In the genomic region with DNA sequence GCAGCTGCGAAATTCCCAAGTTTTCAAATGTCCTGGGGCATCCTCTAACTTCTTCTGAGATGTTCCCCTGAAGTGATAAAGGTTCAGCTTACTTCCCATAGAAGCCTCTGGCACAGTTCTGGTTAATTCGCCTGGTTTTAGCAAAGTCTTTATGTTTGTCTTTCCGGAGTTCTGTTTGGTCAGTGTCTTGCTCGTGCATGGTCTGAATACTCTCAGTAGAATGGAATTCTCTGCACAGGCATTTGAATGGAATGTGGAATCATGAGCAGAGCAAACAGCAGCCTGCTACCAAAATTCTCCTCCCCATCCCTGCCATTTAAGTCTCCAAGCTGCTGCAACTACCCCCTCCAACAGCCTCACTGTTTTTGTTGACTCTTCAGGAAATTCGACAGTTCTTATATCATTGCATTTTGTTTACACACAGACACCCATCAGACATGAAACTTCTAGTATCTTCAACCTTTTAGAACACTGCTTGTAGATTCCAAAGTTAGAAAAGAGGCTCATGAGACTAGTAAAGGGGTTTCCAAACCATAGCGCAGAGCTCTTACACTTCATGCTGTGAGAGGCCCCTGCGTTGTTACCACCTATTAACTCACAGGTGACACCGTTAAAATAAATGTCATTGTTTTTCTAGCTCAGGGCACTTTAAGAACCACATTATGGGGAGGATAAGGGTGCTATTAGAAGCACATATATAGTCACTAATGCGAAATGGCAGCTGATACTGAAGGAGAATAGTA, we compare ENCODE assay signal across 10 cellular contexts.
DNase-seq lines count a peak whose midpoint lies in the region; ATAC-seq and TF ChIP-seq lines count a peak whose summit lies in the region.
"Had no signal": no experiment of that assay in that cellular context is flagged by ENCODE, and none has a peak within 500 bp of the region (broad histone marks: within the 10 kb centered on the region; RNA-seq: fewer than 3 reads in every experiment).

No MANE protein-coding gene starts in this region.

- POLR2A ChIA-PET in activated CD8-positive, alpha-beta T cell treated with anti-CD3 and anti-CD28 coated beads, Interleukin-2, amount 10 ng/mL, durations not matched to agents 7 days and 5 days (lab: Charles Lee), result no interaction called here
- POLR2A ChIA-PET in A673 (lab: Charles Lee; ENCODE audit: low non-redundant PET), result no interaction called here

- H3K27me3 Mint-ChIP-seq in osteocyte (ENCODE audit: unreplicated experiment) (no peaks in the 10 kb centered on the region), CD14-positive monocyte (ENCODE audit: low read depth in 3 of 3) (peaks cover 0 to 2% (median 0%) of the 10 kb centered on the region in 3 donors)
- H3K27me3 Mint-ChIP-seq in activated CD8-positive, alpha-beta T cell treated with anti-CD3 and anti-CD28 coated beads, Interleukin-2, amount 10 ng/mL, durations not matched to agents 7 days and 5 days (ENCODE audit: low read depth), result no peaks in the 10 kb centered on the region

- no peak overlapping the region for H3K27ac ChIP-seq in effector memory CD4-positive, alpha-beta T cell (ENCODE audit: insufficient read depth, low read length, poor library complexity, severe bottlenecking)
- H3K27ac ChIP-seq in A673 (ENCODE audit: low read depth, low read length, poor library complexity, severe bottlenecking), result no peak overlapping the region

- no peak for ATAC-seq in activated CD8-positive, alpha-beta T cell treated with anti-CD3 and anti-CD28 coated beads, Interleukin-2, amount 10 ng/mL, durations not matched to agents 7 days and 5 days
- ATAC-seq: stimulated activated effector memory CD8-positive, alpha-beta T cell treated with anti-CD3 and anti-CD28 coated beads, Interleukin-12 subunit alpha, Interleukin-12 subunit beta, amount 100 ng/mL, for 72 hours had no signal

- H3K36me3 ChIP-seq in effector memory CD4-positive, alpha-beta T cell (ENCODE audit: control insufficient read depth, insufficient read depth, low read length), result no peaks in the 10 kb centered on the region
- no peaks in the 10 kb centered on the region for H3K36me3 ChIP-seq in A673 (ENCODE audit: insufficient read depth, low read length, poor library complexity, severe bottlenecking)

- H3K4me3 Mint-ChIP-seq in osteocyte (ENCODE audit: unreplicated experiment) (no peak overlapping the region), CD14-positive monocyte (no peak overlapping the region)
- no peak overlapping the region for H3K4me3 Mint-ChIP-seq in activated CD8-positive, alpha-beta T cell treated with anti-CD3 and anti-CD28 coated beads, Interleukin-2, amount 10 ng/mL, durations not matched to agents 7 days and 5 days
- H3K4me3 Mint-ChIP-seq: stimulated activated effector memory CD8-positive, alpha-beta T cell treated with anti-CD3 and anti-CD28 coated beads, Interleukin-12 subunit alpha, Interleukin-12 subunit beta, amount 100 ng/mL, for 72 hours had no signal

- peak; percentile 95 for DNase-seq in EH (ENCODE audit: low read depth)
- peak; percentile 40 for DNase-seq in RPMI7951 (ENCODE audit: low read depth)
- peak; percentile 53 for DNase-seq in fibroblast of villous mesenchyme (ENCODE audit: low read depth)
- DNase-seq in osteocyte (ENCODE audit: extremely low spot score, unreplicated experiment), result no peak
- no peak for DNase-seq in activated CD8-positive, alpha-beta T cell treated with anti-CD3 and anti-CD28 coated beads, Interleukin-2, amount 10 ng/mL, durations not matched to agents 7 days and 5 days
- no peak for DNase-seq in effector memory CD4-positive, alpha-beta T cell
- DNase-seq in CD14-positive monocyte (ENCODE audit: low spot score), result no peak
- DNase-seq in A673 (ENCODE audit: low spot score), result no peak
- DNase-seq: activated naive CD4-positive, alpha-beta T cell treated with anti-CD3 and anti-CD28 coated beads, Interleukin-2, amount 50 U/mL, for 16 hours had no signal

- CTCF ChIA-PET in activated CD8-positive, alpha-beta T cell treated with anti-CD3 and anti-CD28 coated beads, Interleukin-2, amount 10 ng/mL, durations not matched to agents 7 days and 5 days (lab: Charles Lee), result no interaction called here
- CTCF ChIA-PET in A673 (lab: Charles Lee), result no interaction called here

- BruUV-seq in A673 (replicated peaks; lab: Mats Ljungman, UMichigan), result no TSS peak

- no peaks in the 10 kb centered on the region for H3K36me3 Mint-ChIP-seq in osteocyte (ENCODE audit: unreplicated experiment)
- H3K36me3 Mint-ChIP-seq in activated CD8-positive, alpha-beta T cell treated with anti-CD3 and anti-CD28 coated beads, Interleukin-2, amount 10 ng/mL, durations not matched to agents 7 days and 5 days (ENCODE audit: low read depth), result no peaks in the 10 kb centered on the region
- H3K36me3 Mint-ChIP-seq in CD14-positive monocyte, result no peaks in the 10 kb centered on the region
- H3K36me3 Mint-ChIP-seq: stimulated activated effector memory CD8-positive, alpha-beta T cell treated with anti-CD3 and anti-CD28 coated beads, Interleukin-12 subunit alpha, Interleukin-12 subunit beta, amount 100 ng/mL, for 72 hours had no signal

- TF ChIP-seq CTCF in fibroblast of villous mesenchyme (IDR thresholded peaks at IDR 0.05; ENCODE audit: insufficient read depth, low read depth, low read length) (no peak), osteocyte (IDR thresholded peaks at IDR 0.05) (no peak), CD14-positive monocyte (IDR thresholded peaks at IDR 0.05) (no peak), A673 (conservative IDR thresholded peaks at IDR 0.05; ENCODE audit: low read depth, low read length) (no peak)

- no peaks in the 10 kb centered on the region for H3K9me3 ChIP-seq in effector memory CD4-positive, alpha-beta T cell (ENCODE audit: control insufficient read depth, low read length)
- H3K9me3 ChIP-seq in A673 (ENCODE audit: low read depth, low read length, poor library complexity, severe bottlenecking), result no peaks in the 10 kb centered on the region

- H3K9me3 Mint-ChIP-seq in osteocyte (ENCODE audit: unreplicated experiment), result peaks cover 3% of the 10 kb centered on the region
- H3K9me3 Mint-ChIP-seq in activated CD8-positive, alpha-beta T cell treated with anti-CD3 and anti-CD28 coated beads, Interleukin-2, amount 10 ng/mL, durations not matched to agents 7 days and 5 days (ENCODE audit: insufficient read depth), result no peaks in the 10 kb centered on the region
- H3K9me3 Mint-ChIP-seq in CD14-positive monocyte, result peaks cover 0 to 3% (median 0%) of the 10 kb centered on the region in 7 donors
- H3K9me3 Mint-ChIP-seq: stimulated activated effector memory CD8-positive, alpha-beta T cell treated with anti-CD3 and anti-CD28 coated beads, Interleukin-12 subunit alpha, Interleukin-12 subunit beta, amount 100 ng/mL, for 72 hours had no signal

- H3K4me3 ChIP-seq in fibroblast of villous mesenchyme (ENCODE audit: low read depth, low read length) (no peak overlapping the region), A673 (ENCODE audit: low read depth, low read length, poor library complexity, severe bottlenecking) (no peak overlapping the region)
- no peak overlapping the region for H3K4me3 ChIP-seq in effector memory CD4-positive, alpha-beta T cell (ENCODE audit: insufficient read depth, low read depth, low read length, poor library complexity, severe bottlenecking)

- no peaks in the 10 kb centered on the region for H3K4me1 ChIP-seq in effector memory CD4-positive, alpha-beta T cell (ENCODE audit: control insufficient read depth, insufficient read depth, low read length, poor library complexity, severe bottlenecking)
- H3K4me1 ChIP-seq in A673 (ENCODE audit: insufficient read depth, low read length, poor library complexity, severe bottlenecking), result no peaks in the 10 kb centered on the region

- intact Hi-C loops in CD14-positive monocyte (cut with micrococcal nuclease), result no loop called here
- intact Hi-C loops in A673 (cut with micrococcal nuclease; ENCODE audit: unreplicated experiment), result no loop called here

- H3K4me1 Mint-ChIP-seq in osteocyte (ENCODE audit: unreplicated experiment) (peaks cover 45% of the 10 kb centered on the region), CD14-positive monocyte (no peaks in the 10 kb centered on the region)
- H3K4me1 Mint-ChIP-seq in activated CD8-positive, alpha-beta T cell treated with anti-CD3 and anti-CD28 coated beads, Interleukin-2, amount 10 ng/mL, durations not matched to agents 7 days and 5 days (ENCODE audit: low read depth), result no peaks in the 10 kb centered on the region
- H3K4me1 Mint-ChIP-seq: stimulated activated effector memory CD8-positive, alpha-beta T cell treated with anti-CD3 and anti-CD28 coated beads, Interleukin-12 subunit alpha, Interleukin-12 subunit beta, amount 100 ng/mL, for 72 hours had no signal

- no peaks in the 10 kb centered on the region for H3K27me3 ChIP-seq in effector memory CD4-positive, alpha-beta T cell (replicated peaks; ENCODE audit: control insufficient read depth, insufficient read depth, low read length, poor library complexity, severe bottlenecking)
- H3K27me3 ChIP-seq in A673 (replicated peaks; ENCODE audit: insufficient read depth, low read depth, low read length, poor library complexity), result no peaks in the 10 kb centered on the region

- H3K27ac Mint-ChIP-seq in osteocyte (ENCODE audit: unreplicated experiment) (peak overlapping the region; percentile 82), CD14-positive monocyte (no peak overlapping the region)
- no peak overlapping the region for H3K27ac Mint-ChIP-seq in activated CD8-positive, alpha-beta T cell treated with anti-CD3 and anti-CD28 coated beads, Interleukin-2, amount 10 ng/mL, durations not matched to agents 7 days and 5 days
- H3K27ac Mint-ChIP-seq: stimulated activated effector memory CD8-positive, alpha-beta T cell treated with anti-CD3 and anti-CD28 coated beads, Interleukin-12 subunit alpha, Interleukin-12 subunit beta, amount 100 ng/mL, for 72 hours had no signal

Comparison
In these comparisons a context has a peak if more than half of its experiments do, and no peak if none do; other contexts are left out.
1. DNase-seq: peak in EH (single experiment), RPMI7951 (single experiment) and fibroblast of villous mesenchyme (single experiment); none in osteocyte (single experiment), activated CD8-positive, alpha-beta T cell treated with anti-CD3 and anti-CD28 coated beads, Interleukin-2, amount 10 ng/mL, durations not matched to agents 7 days and 5 days (single experiment), effector memory CD4-positive, alpha-beta T cell (0 of 3), CD14-positive monocyte (single experiment) and A673 (single experiment).